Comparison of ENCODE assay signal across 8 cellular contexts in the genomic region with DNA sequence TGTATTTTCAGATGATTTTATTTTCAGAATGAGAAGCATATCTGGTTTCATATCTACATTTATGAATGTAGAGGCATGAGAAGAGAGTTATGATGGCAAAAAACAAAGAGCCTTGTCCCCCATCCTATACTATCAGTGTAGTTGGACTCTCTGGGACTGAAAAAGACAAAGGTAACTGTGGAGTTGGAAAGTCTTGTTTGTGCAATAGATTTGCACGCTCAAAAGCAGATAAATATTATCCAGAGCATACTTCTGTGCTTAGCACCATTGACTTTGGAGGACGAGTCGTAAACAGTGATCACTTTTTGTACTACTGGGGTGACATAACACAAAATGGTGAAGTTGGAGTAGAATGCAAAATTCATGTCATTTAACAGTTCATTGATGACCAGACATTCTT.
DNase-seq lines count a peak whose midpoint lies in the region; ATAC-seq and TF ChIP-seq lines count a peak whose summit lies in the region.

No MANE protein-coding gene starts in this region.

- ATAC-seq in CD4-positive, alpha-beta T cell (ENCODE audit: poor library complexity): no peak

- H4K12ac ChIP-seq in trophoblast cell (ENCODE audit: low read depth, low read length): no peak overlapping the region

- no peak overlapping the region for H2BK120ac ChIP-seq in trophoblast cell (ENCODE audit: insufficient read depth, low read length, poor library complexity)

- no CpG with 5 or more reads among the region's 3 CpGs for WGBS in trophoblast cell (ENCODE audit: extremely low coverage, insufficient coverage, insufficient read length)

- no peaks in the 10 kb centered on the region for H3K27me3 Mint-ChIP-seq in glutamatergic neuron (ENCODE audit: unreplicated experiment)
- H3K27me3 Mint-ChIP-seq in CD4-positive, alpha-beta T cell: peaks cover 54% of the 10 kb centered on the region

- H3K79me1 ChIP-seq in trophoblast cell (ENCODE audit: low read length): no peaks in the 10 kb centered on the region

- no peak overlapping the region for H2AFZ ChIP-seq in trophoblast cell (ENCODE audit: insufficient read depth, low read length, poor library complexity)

- H2AK5ac ChIP-seq in trophoblast cell (ENCODE audit: low read length): no peak overlapping the region

- H3K4me1 ChIP-seq in BE2C: peaks cover 12% of the 10 kb centered on the region
- no peaks in the 10 kb centered on the region for H3K4me1 ChIP-seq in trophoblast cell (ENCODE audit: control insufficient read depth in 1 of 2, insufficient read depth in 2 of 2, low read length in 2 of 2)

- H3K36me3 ChIP-seq in BE2C: no peaks in the 10 kb centered on the region
- H3K36me3 ChIP-seq in trophoblast cell (ENCODE audit: control insufficient read depth in 1 of 2, insufficient read depth in 2 of 2, low read length in 2 of 2): no peaks in the 10 kb centered on the region

- H3K27ac ChIP-seq in VCaP (peak overlapping the region; percentile 68), trophoblast cell (ENCODE audit: low read depth, low read length) (no peak overlapping the region)
- H3K27ac ChIP-seq in CD4-positive, alpha-beta T cell (ENCODE audit: low read depth, low read length): no peak overlapping the region

- peak overlapping the region; percentile 91 for H3K4me3 Mint-ChIP-seq in glutamatergic neuron (ENCODE audit: unreplicated experiment)
- H3K4me3 Mint-ChIP-seq in CD4-positive, alpha-beta T cell: no peak overlapping the region

- H3K4ac ChIP-seq in trophoblast cell (ENCODE audit: low read depth, low read length): no peak overlapping the region

- no peak overlapping the region for H4K91ac ChIP-seq in trophoblast cell (ENCODE audit: low read depth, low read length)

- no peak overlapping the region for H3K27ac Mint-ChIP-seq in glutamatergic neuron (ENCODE audit: unreplicated experiment)
- no peak overlapping the region for H3K27ac Mint-ChIP-seq in CD4-positive, alpha-beta T cell

- POLR2A ChIA-PET in CD4-positive, alpha-beta T cell (lab: Charles Lee): no interaction called here

- no peak overlapping the region for H3K18ac ChIP-seq in trophoblast cell (ENCODE audit: low read length)

- CTCF ChIA-PET in CD4-positive, alpha-beta T cell (lab: Charles Lee): no interaction called here

- H3K23ac ChIP-seq in trophoblast cell (ENCODE audit: low read length): no peak overlapping the region

- intact Hi-C loops in CD4-positive, alpha-beta T cell (cut with DNase I, micrococcal nuclease): no loop called here

- H4K8ac ChIP-seq in trophoblast cell (ENCODE audit: low read depth, low read length): no peak overlapping the region

- H2BK5ac ChIP-seq in trophoblast cell (ENCODE audit: low read depth, low read length, poor library complexity): no peak overlapping the region

- peaks cover 12% of the 10 kb centered on the region for H3K36me3 Mint-ChIP-seq in glutamatergic neuron (ENCODE audit: unreplicated experiment)
- H3K36me3 Mint-ChIP-seq in CD4-positive, alpha-beta T cell (ENCODE audit: low read depth): no peaks in the 10 kb centered on the region

- no peaks in the 10 kb centered on the region for H3K9me3 ChIP-seq in BE2C
- H3K9me3 ChIP-seq in trophoblast cell (ENCODE audit: insufficient read depth, low read depth, low read length): no peaks in the 10 kb centered on the region
- H3K9me3 ChIP-seq in CD4-positive, alpha-beta T cell (ENCODE audit: control insufficient read depth, low read length): peaks cover 8% of the 10 kb centered on the region

- H3K9ac ChIP-seq in trophoblast cell (ENCODE audit: low read length): no peak overlapping the region

- H3K27me3 ChIP-seq in BE2C (no peaks in the 10 kb centered on the region), trophoblast cell (ENCODE audit: insufficient read depth, low read length) (no peaks in the 10 kb centered on the region)
- no peaks in the 10 kb centered on the region for H3K27me3 ChIP-seq in CD4-positive, alpha-beta T cell (ENCODE audit: control insufficient read depth, insufficient read depth, low read length)

- no peak for TF ChIP-seq CTCF in BE2C (IDR thresholded peaks at IDR 0.05; ENCODE audit: low read depth, low read length)
- TF ChIP-seq CTCF in VCaP (conservative IDR thresholded peaks at IDR 0.05): no peak
- TF ChIP-seq CTCF in glutamatergic neuron (IDR thresholded peaks at IDR 0.05; ENCODE audit: partially characterized antibody, unreplicated experiment): no peak
- TF ChIP-seq CTCF in CD4-positive, alpha-beta T cell (IDR thresholded peaks at IDR 0.05): no peak

- peaks cover 3% of the 10 kb centered on the region for H3K9me3 Mint-ChIP-seq in glutamatergic neuron (ENCODE audit: unreplicated experiment)
- H3K9me3 Mint-ChIP-seq in CD4-positive, alpha-beta T cell: peaks cover 17% of the 10 kb centered on the region

- peak overlapping the region; percentile 54 for H3K4me2 ChIP-seq in trophoblast cell (ENCODE audit: low read length)

- no peaks in the 10 kb centered on the region for H3K79me2 ChIP-seq in trophoblast cell (ENCODE audit: control insufficient read depth, insufficient read depth, low read length, poor library complexity)

- peak overlapping the region; percentile 54 for H3K4me3 ChIP-seq in BE2C (ENCODE audit: low read depth, low read length)
- H3K4me3 ChIP-seq in trophoblast cell (ENCODE audit: low read depth, low read length): no peak overlapping the region

- no peak overlapping the region for H3K14ac ChIP-seq in trophoblast cell (ENCODE audit: low read length)

- DNase-seq in BE2C: no peak
- DNase-seq in glutamatergic neuron: no peak
- no peak for DNase-seq in trophoblast cell
- DNase-seq in NCI-H1105 (lab: John Stamatoyannopoulos, UW): no peak
- DNase-seq in AML-193 (lab: John Stamatoyannopoulos, UW): no peak
- DNase-seq in CD4-positive, alpha-beta T cell: no peak
- DNase-seq in activated CD4-positive, alpha-beta T cell treated with anti-CD3 and anti-CD28 coated beads, Interleukin-2, amount 50 U/mL, for 48 hours: no peak

- H3K4me1 Mint-ChIP-seq in glutamatergic neuron (ENCODE audit: low read depth, unreplicated experiment): peaks cover 9% of the 10 kb centered on the region
- no peaks in the 10 kb centered on the region for H3K4me1 Mint-ChIP-seq in CD4-positive, alpha-beta T cell (ENCODE audit: low read depth)

- no peak overlapping the region for H2BK12ac ChIP-seq in trophoblast cell (ENCODE audit: low read length)
